In genomic region chr3:132695422-132695821, GRCh38 we compare ENCODE assay signal across 22 cellular contexts.
"Had no signal": no experiment of that assay in that cellular context is flagged by ENCODE, and none has a peak within 500 bp of the region (broad histone marks: within the 10 kb centered on the region; RNA-seq: fewer than 3 reads in every experiment).

No MANE protein-coding gene starts in this region.

- H3K4me3 Mint-ChIP-seq: activated naive CD4-positive, alpha-beta T cell treated with anti-CD3 and anti-CD28 coated beads for 36 hours; activated T-helper 1 cell treated with anti-CD3 and anti-CD28 coated beads, Interleukin-12 subunit alpha, Interleukin-12 subunit beta, Interleukin-2, Interleukin-4 antibody, amounts not matched to agents 30 ng/mL and 10 ng/mL and 1 ng/mL, durations not matched to agents 14 hours and 24 hours and 36 hours; brain; naive B cell; stimulated activated naive CD8-positive, alpha-beta T cell treated with anti-CD3 and anti-CD28 coated beads, Interleukin-15, Interleukin-2, amounts not matched to agents 100 ng/mL and 50 ng/mL, for 24 hours; T-cell had no signal

- H3K4me1 Mint-ChIP-seq: brain, naive B cell, T-cell had no signal

- H3K9me3 Mint-ChIP-seq: activated naive CD4-positive, alpha-beta T cell treated with anti-CD3 and anti-CD28 coated beads for 36 hours; activated T-helper 1 cell treated with anti-CD3 and anti-CD28 coated beads, Interleukin-12 subunit alpha, Interleukin-12 subunit beta, Interleukin-2, Interleukin-4 antibody, amounts not matched to agents 30 ng/mL and 10 ng/mL and 1 ng/mL, durations not matched to agents 14 hours and 24 hours and 36 hours; brain; naive B cell; stimulated activated naive CD8-positive, alpha-beta T cell treated with anti-CD3 and anti-CD28 coated beads, Interleukin-15, Interleukin-2, amounts not matched to agents 100 ng/mL and 50 ng/mL, for 24 hours; T-cell had no signal

- H3K4me3 ChIP-seq: coronary artery, gastrocnemius medialis, heart left ventricle, lung, pancreas, sigmoid colon, spleen, testis, upper lobe of left lung had no signal

- ATAC-seq: gastrocnemius medialis, heart left ventricle, left cardiac atrium, pancreas, T-cell had no signal

- H3K9me3 ChIP-seq: gastrocnemius medialis, heart left ventricle, pancreas, sigmoid colon, spleen, testis, upper lobe of left lung had no signal

- H3K27ac ChIP-seq: coronary artery, gastrocnemius medialis, heart left ventricle, pancreas, sigmoid colon, spleen, testis, upper lobe of left lung had no signal

- DNase-seq: activated CD4-positive, alpha-beta T cell treated with anti-CD3 and anti-CD28 coated beads, Interleukin-2, amount 50 U/mL, for 48 hours; activated CD4-positive, CD25-positive, alpha-beta regulatory T cell treated with anti-CD3 and anti-CD28 coated beads, Interleukin-2, amount 50 U/mL, for 72 hours; activated naive CD4-positive, alpha-beta T cell treated with anti-CD3 and anti-CD28 coated beads for 36 hours; amygdala; central memory CD4-positive, alpha-beta T cell; effector CD4-positive, alpha-beta T cell; gastrocnemius medialis; heart left ventricle; left cardiac atrium; naive B cell; pancreas; sigmoid colon; spleen; T-cell; T1000; testis; upper lobe of left lung had no signal

- H3K27me3 ChIP-seq: gastrocnemius medialis, heart left ventricle, pancreas, sigmoid colon, spleen, testis, upper lobe of left lung had no signal

- H3K27me3 Mint-ChIP-seq: brain; naive B cell; stimulated activated naive CD8-positive, alpha-beta T cell treated with anti-CD3 and anti-CD28 coated beads, Interleukin-15, Interleukin-2, amounts not matched to agents 100 ng/mL and 50 ng/mL, for 24 hours; T-cell had no signal

- H3K4me1 ChIP-seq: gastrocnemius medialis, pancreas, sigmoid colon, spleen, testis, upper lobe of left lung had no signal

- H3K27ac Mint-ChIP-seq: activated naive CD4-positive, alpha-beta T cell treated with anti-CD3 and anti-CD28 coated beads for 36 hours; activated T-helper 1 cell treated with anti-CD3 and anti-CD28 coated beads, Interleukin-12 subunit alpha, Interleukin-12 subunit beta, Interleukin-2, Interleukin-4 antibody, amounts not matched to agents 30 ng/mL and 10 ng/mL and 1 ng/mL, durations not matched to agents 14 hours and 24 hours and 36 hours; brain; stimulated activated naive CD8-positive, alpha-beta T cell treated with anti-CD3 and anti-CD28 coated beads, Interleukin-15, Interleukin-2, amounts not matched to agents 100 ng/mL and 50 ng/mL, for 24 hours; T-cell had no signal
